Comparison of ENCODE assay signal across 20 cellular contexts in the genomic region with DNA sequence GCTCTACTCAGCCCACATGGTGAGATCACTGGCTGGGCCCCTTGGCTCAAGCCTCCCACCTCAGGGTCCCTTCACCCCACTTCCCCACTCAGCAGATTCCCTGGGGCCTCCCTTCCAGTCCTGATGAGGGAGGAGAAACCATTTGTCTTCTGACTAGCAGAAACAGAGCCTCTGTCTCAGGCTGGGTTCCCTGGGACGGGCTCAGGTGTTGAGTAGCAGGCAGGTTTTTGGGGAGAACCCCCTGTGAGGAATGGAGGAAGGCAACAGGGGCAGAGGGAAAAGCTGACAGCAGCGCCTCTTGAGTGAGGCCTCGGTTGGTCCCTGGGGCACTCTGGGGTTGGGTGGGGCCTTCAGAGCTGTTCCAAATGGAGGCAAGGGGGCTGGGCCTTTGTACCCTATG.
"Had no signal": no experiment of that assay in that cellular context is flagged by ENCODE, and none has a peak within 500 bp of the region (broad histone marks: within the 10 kb centered on the region; RNA-seq: fewer than 3 reads in every experiment).

No MANE protein-coding gene starts in this region.

- H3K4me1 Mint-ChIP-seq: activated B cell treated with CpG ODN at 0.5 μM for 24 hours, natural killer cell had no signal

- H3K9me3 ChIP-seq: colonic mucosa, esophagus muscularis mucosa, left lung, upper lobe of left lung had no signal

- H3K4me3 ChIP-seq: colonic mucosa, esophagus muscularis mucosa, hepatocyte, left lung, upper lobe of left lung had no signal

- H3K9me3 Mint-ChIP-seq: activated B cell treated with CpG ODN at 0.5 μM for 24 hours; activated naive CD4-positive, alpha-beta T cell treated with anti-CD3 and anti-CD28 coated beads, Interleukin-2, amount 50 U/mL, for 72 hours; activated T-cell treated with anti-CD3 and anti-CD28 coated beads, Interleukin-2, amount 50 U/mL, for 72 hours; natural killer cell had no signal

- H3K27me3 ChIP-seq: colonic mucosa, esophagus muscularis mucosa, hepatocyte, left lung, upper lobe of left lung had no signal

- H3K36me3 Mint-ChIP-seq: activated naive CD4-positive, alpha-beta T cell treated with anti-CD3 and anti-CD28 coated beads, Interleukin-2, amount 50 U/mL, for 72 hours; natural killer cell had no signal

- H3K27ac ChIP-seq: colonic mucosa, esophagus muscularis mucosa, hepatocyte, left lung had no signal

- H3K27ac Mint-ChIP-seq: activated B cell treated with CpG ODN at 0.5 μM for 24 hours; activated CD8-positive, alpha-beta T cell treated with anti-CD3 and anti-CD28 coated beads, Interleukin-2, amount 10 ng/mL, durations not matched to agents 7 days and 5 days; activated naive CD4-positive, alpha-beta T cell treated with anti-CD3 and anti-CD28 coated beads, Interleukin-2, amount 50 U/mL, for 72 hours; activated T-cell treated with anti-CD3 and anti-CD28 coated beads, Interleukin-2, amount 50 U/mL, for 72 hours; natural killer cell; progenitor cell of endocrine pancreas had no signal

- H3K4me1 ChIP-seq: colonic mucosa, left lung, upper lobe of left lung had no signal

- H3K4me2 ChIP-seq: hepatocyte had no signal

- DNase-seq: activated B cell treated with CpG ODN at 0.5 μM for 24 hours; activated CD4-positive, alpha-beta T cell treated with anti-CD3 and anti-CD28 coated beads for 48 hours; activated CD8-positive, alpha-beta memory T cell treated with anti-CD3 and anti-CD28 coated beads, Interleukin-2, amount 50 U/mL, for 4 hours; activated CD8-positive, alpha-beta T cell treated with anti-CD3 and anti-CD28 coated beads, Interleukin-2, amount 10 ng/mL, durations not matched to agents 7 days and 5 days; activated gamma-delta T cell; activated T-cell treated with anti-CD3 and anti-CD28 coated beads, Interleukin-2, amount 50 U/mL, for 72 hours; caudate nucleus; colonic mucosa; kidney; left lung; natural killer cell; right cardiac atrium; small intestine; stimulated activated naive CD8-positive, alpha-beta T cell treated with anti-CD3 and anti-CD28 coated beads, Interleukin-15, Interleukin-2, amounts not matched to agents 100 U/mL and 50 U/mL, for 24 hours; T-helper 9 cell; upper lobe of left lung had no signal

- H3K36me3 ChIP-seq: colonic mucosa, esophagus muscularis mucosa, left lung, upper lobe of left lung had no signal

- ATAC-seq: activated CD8-positive, alpha-beta T cell treated with anti-CD3 and anti-CD28 coated beads, Interleukin-2, amount 10 ng/mL, durations not matched to agents 7 days and 5 days; activated naive CD4-positive, alpha-beta T cell treated with anti-CD3 and anti-CD28 coated beads, Interleukin-2, amount 50 U/mL, for 72 hours; activated T-cell treated with anti-CD3 and anti-CD28 coated beads, Interleukin-2, amount 50 U/mL, for 72 hours; left lung; natural killer cell; stimulated activated naive CD8-positive, alpha-beta T cell treated with anti-CD3 and anti-CD28 coated beads, Interleukin-15, Interleukin-2, amounts not matched to agents 100 U/mL and 50 U/mL, for 24 hours had no signal

- H3K27me3 Mint-ChIP-seq: activated B cell treated with CpG ODN at 0.5 μM for 24 hours had no signal

- H3K4me3 Mint-ChIP-seq: activated B cell treated with CpG ODN at 0.5 μM for 24 hours; activated CD8-positive, alpha-beta T cell treated with anti-CD3 and anti-CD28 coated beads, Interleukin-2, amount 10 ng/mL, durations not matched to agents 7 days and 5 days; activated T-cell treated with anti-CD3 and anti-CD28 coated beads, Interleukin-2, amount 50 U/mL, for 72 hours; natural killer cell had no signal
